In genomic region chr20:49279677-49280462, GRCh38 we compare ENCODE assay signal across 8 cellular contexts. TPM values are rescaled to one million over a fixed set of nuclear protein-coding genes. Genes with fewer than 3 reads are reported as not detected.
DNase-seq lines count a peak whose midpoint lies in the region; ATAC-seq and TF ChIP-seq lines count a peak whose summit lies in the region.

No MANE protein-coding gene starts in this region.

- H3K23ac ChIP-seq in mesendoderm (ENCODE audit: low read length): peak overlapping the region; percentile 29

- POLR2A ChIA-PET in AG04450 (lab: Yijun Ruan, JAX): interaction anchor here (1.1 kb wide), 1 partner anchor 61 kb away, joined by 4 read pairs; no protein-coding TSS in a partner anchor

- in situ Hi-C loops in astrocyte of the cerebellum (cut with HindIII; ENCODE audit: low sequenced_read_pairs): no loop called here

- intact Hi-C loops in sciatic nerve (cut with DNase I): no loop called here

- H3K79me2 ChIP-seq in mesendoderm (ENCODE audit: control insufficient read depth, insufficient read depth, low read length): peaks cover 88% of the 10 kb centered on the region

- H3K18ac ChIP-seq in mesendoderm (ENCODE audit: low read length): no peak overlapping the region

- H3K4me1 ChIP-seq in HUES64 (ENCODE audit: insufficient read depth, low read length) (0 out of 2 replicates have a peak, but pooled peaks cover 8% of the 10 kb centered on the region), mesendoderm (ENCODE audit: control insufficient read depth, low read depth, low read length) (no peaks in the 10 kb centered on the region)

- H3K56ac ChIP-seq in mesendoderm (ENCODE audit: low read length): peak overlapping the region; percentile 98

- TF ChIP-seq CTCF in AG04450 (IDR thresholded peaks at IDR 0.05; ENCODE audit: low read depth, low read length): no peak
- TF ChIP-seq CTCF in astrocyte of the cerebellum (IDR thresholded peaks at IDR 0.05; ENCODE audit: low read depth, low read length, missing control alignments): no peak

- peak overlapping the region; percentile 56 for H3K4me2 ChIP-seq in mesendoderm (ENCODE audit: low read length)

- CTCF ChIA-PET in AG04450 (lab: Charles Lee): no interaction called here

- H3K9ac ChIP-seq in HUES64 (ENCODE audit: low read depth, low read length) (peak overlapping the region; percentile 100), mesendoderm (ENCODE audit: low read length) (peak overlapping the region; percentile 78)

- H3K4me3 ChIP-seq in AG04450 (ENCODE audit: low read depth, low read length): peak overlapping the region; percentile 99
- peak overlapping the region; percentile 96 for H3K4me3 ChIP-seq in HUES64 (ENCODE audit: low read length)
- peak overlapping the region; percentile 96 for H3K4me3 ChIP-seq in astrocyte of the cerebellum (ENCODE audit: low read depth, low read length)
- H3K4me3 ChIP-seq in mesendoderm (ENCODE audit: low read length): peak overlapping the region; percentile 64

- H4K8ac ChIP-seq in mesendoderm (ENCODE audit: low read depth, low read length): no peak overlapping the region

- WGBS in HUES64: 7% methylated on average over 6 of the region's 7 CpGs
- WGBS in mesendoderm (ENCODE audit: extremely low coverage, insufficient coverage, low lambda C conversion rate): no CpG with 5 or more reads among the region's 7 CpGs

- H2BK15ac ChIP-seq in mesendoderm (replicated peaks; ENCODE audit: low read depth): no peak overlapping the region

- H3K79me1 ChIP-seq in mesendoderm (ENCODE audit: low read length): peaks cover 11% of the 10 kb centered on the region

- peak overlapping the region; percentile 89 for H3K4ac ChIP-seq in mesendoderm (ENCODE audit: low read depth, low read length)

- H2BK5ac ChIP-seq in mesendoderm (ENCODE audit: low read length): peak overlapping the region; percentile 40

- H3K27me3 ChIP-seq in AG04450 (ENCODE audit: control insufficient read depth, insufficient read depth, low read length) (no peaks in the 10 kb centered on the region), HUES64 (ENCODE audit: insufficient read depth, low read length) (no peaks in the 10 kb centered on the region), mesendoderm (ENCODE audit: insufficient read depth, low read length, poor library complexity) (no peaks in the 10 kb centered on the region)

- H3K36me3 ChIP-seq in HUES64 (ENCODE audit: insufficient read depth, low read length) (peaks cover 78% of the 10 kb centered on the region), mesendoderm (ENCODE audit: control insufficient read depth, insufficient read depth, low read length) (peaks cover 43% of the 10 kb centered on the region)

- no peak overlapping the region for H2AK5ac ChIP-seq in mesendoderm (ENCODE audit: low read length)

- no peak for DNase-seq in AG04450 (ENCODE audit: low read depth, low spot score)
- no peak for DNase-seq in astrocyte of the cerebellum (ENCODE audit: low read depth)
- peak; percentile 28 for DNase-seq in mesendoderm
- no peak for DNase-seq in NCI-H2227 (lab: John Stamatoyannopoulos, UW; ENCODE audit: unreplicated experiment)
- DNase-seq in sciatic nerve (ENCODE audit: low spot score): no peak

- H3K27ac ChIP-seq in AG04450 (ENCODE audit: low read depth, low read length): no peak overlapping the region
- H3K27ac ChIP-seq in HUES64 (ENCODE audit: low read depth, low read length): peak overlapping the region; percentile 86
- peak overlapping the region; percentile 53 for H3K27ac ChIP-seq in mesendoderm (ENCODE audit: low read depth, low read length)

- H3K9me3 ChIP-seq in AG04450 (ENCODE audit: control insufficient read depth, insufficient read depth, low read length) (peaks cover 35% of the 10 kb centered on the region), HUES64 (ENCODE audit: insufficient read depth, low read depth, low read length) (peaks cover 13% of the 10 kb centered on the region; the same call in 1 of the 2 replicates)

- H2BK120ac ChIP-seq in mesendoderm (ENCODE audit: low read depth, low read length): no peak overlapping the region

- ATAC-seq in GM19328 (IDR thresholded peaks at IDR 0.05; ENCODE audit: unreplicated experiment): no peak
- ATAC-seq in sciatic nerve: no peak
- ATAC-seq in HG02981 (IDR thresholded peaks at IDR 0.05; ENCODE audit: unreplicated experiment): no peak

- no peak overlapping the region for H4K5ac ChIP-seq in mesendoderm (ENCODE audit: low read length)

RNA-seq across cellular contexts. Expression of gene ZNFX1, which starts 2.0 kb away (rescaled TPM):
- polyA plus RNA-seq in AG04450 (2011; rRNA removed): 9.6 and 16.6 TPM in 2 replicates
- 33.5 and 40.8 TPM in 2 replicates for polyA minus RNA-seq in AG04450 (2011; rRNA and poly(A)+ RNA removed)
- 6.6 TPM for polyA plus RNA-seq in HUES64 (2013, experiment 1 of 2)
- 6.0 TPM for polyA plus RNA-seq in HUES64 (2013, experiment 2 of 2)
- polyA plus RNA-seq in mesendoderm (2013, experiment 1 of 2): 6.2 TPM
- polyA plus RNA-seq in mesendoderm (2013, experiment 2 of 2): 6.1 TPM
- 40.7 TPM for total RNA-seq in sciatic nerve
